8 cellular contexts compared by ENCODE assay signal in genomic region chr6:149043476-149044130, GRCh38.
A peak's percentile ranks its signal among the peaks of the same experiment; 100 is the strongest.
DNase-seq lines count a peak whose midpoint lies in the region; ATAC-seq, FAIRE-seq and TF ChIP-seq lines count a peak whose summit lies in the region.

No MANE protein-coding gene starts in this region.

- no peaks in the 10 kb centered on the region for H3K36me3 ChIP-seq in DOHH2 (ENCODE audit: control insufficient read depth, low read length)
- no peaks in the 10 kb centered on the region for H3K36me3 ChIP-seq in keratinocyte (ENCODE audit: control insufficient read depth in 2 of 2, extremely low read depth in 1 of 2, insufficient read depth in 2 of 2, low read length in 2 of 2)
- H3K36me3 ChIP-seq in CD8-positive, alpha-beta T cell (ENCODE audit: insufficient read depth, low read length), result no peaks in the 10 kb centered on the region

- H3K9ac ChIP-seq in keratinocyte (ENCODE audit: control insufficient read depth, extremely low read depth, insufficient read depth, low read length), result no peak overlapping the region

- no peaks in the 10 kb centered on the region for H3K27me3 Mint-ChIP-seq in CD8-positive, alpha-beta T cell (ENCODE audit: low read depth)

- H3K9me3 ChIP-seq in DOHH2 (ENCODE audit: control insufficient read depth, insufficient read depth, low read length), result no peaks in the 10 kb centered on the region
- H3K9me3 ChIP-seq in keratinocyte (ENCODE audit: control insufficient read depth, low read depth, low read length), result no peaks in the 10 kb centered on the region
- H3K9me3 ChIP-seq in CD8-positive, alpha-beta T cell (ENCODE audit: low read length), result no peaks in the 10 kb centered on the region

- no peak overlapping the region for H3K27ac Mint-ChIP-seq in CD8-positive, alpha-beta T cell

- H4K20me1 ChIP-seq in DOHH2 (ENCODE audit: control insufficient read depth, insufficient read depth, low read depth, low read length) (no peaks in the 10 kb centered on the region), keratinocyte (ENCODE audit: control insufficient read depth, extremely low read depth, insufficient read depth, low read length) (no peaks in the 10 kb centered on the region)

- H3K4me1 Mint-ChIP-seq in CD8-positive, alpha-beta T cell (ENCODE audit: low read depth), result peaks cover 31% of the 10 kb centered on the region

- intact Hi-C loops in CD8-positive, alpha-beta T cell (cut with DNase I, micrococcal nuclease), result no loop called here
- intact Hi-C loops in Right ventricle myocardium inferior (cut with DNase I), result no loop called here

- no peak for ATAC-seq in CD8-positive, alpha-beta T cell
- no peak for ATAC-seq in Right ventricle myocardium inferior

- no peak overlapping the region for H2AFZ ChIP-seq in keratinocyte (ENCODE audit: control insufficient read depth, low read length)

- H3K36me3 Mint-ChIP-seq in CD8-positive, alpha-beta T cell, result peaks cover 2% of the 10 kb centered on the region

- H3K79me2 ChIP-seq in DOHH2 (ENCODE audit: control insufficient read depth, low read length) (no peaks in the 10 kb centered on the region), keratinocyte (ENCODE audit: control insufficient read depth, insufficient read depth, low read length) (no peaks in the 10 kb centered on the region)

- dilution Hi-C loops in keratinocyte (cut with MboI; ENCODE audit: extremely low pct_ligation_motif_present, low sequenced_read_pairs), result loop anchor here (25.0 kb wide), 1 partner anchor 469 kb away; no protein-coding TSS in a partner anchor

- H3K4me2 ChIP-seq in DOHH2 (ENCODE audit: low read length) (no peak overlapping the region), keratinocyte (ENCODE audit: control insufficient read depth, extremely low read depth, insufficient read depth, low read depth, low read length) (no peak overlapping the region)

- no peaks in the 10 kb centered on the region for H3K9me1 ChIP-seq in keratinocyte (ENCODE audit: control insufficient read depth, extremely low read depth, insufficient read depth, low read length)

- no peaks in the 10 kb centered on the region for H3K9me3 Mint-ChIP-seq in CD8-positive, alpha-beta T cell

- TF ChIP-seq CTCF in DOHH2 (IDR thresholded peaks at IDR 0.05; ENCODE audit: low read depth, low read length, poor library complexity, severe bottlenecking) (peak; percentile 52), HFF-Myc (IDR thresholded peaks at IDR 0.05; ENCODE audit: low read depth, low read length, missing control alignments) (peak; percentile 53), VCaP (conservative IDR thresholded peaks at IDR 0.05) (peak; percentile 29; the same call in 1 of the 2 replicates), keratinocyte (optimal IDR thresholded peaks at IDR 0.05 in 1 of 3, IDR thresholded peaks at IDR 0.05 in 1 of 3, conservative IDR thresholded peaks at IDR 0.05 in 1 of 3; ENCODE audit: extremely low read depth in 1 of 3, insufficient read depth in 2 of 3, low read length in 3 of 3) (peak; percentile 35 to 43 (median 42))
- no peak for TF ChIP-seq CTCF in CD8-positive, alpha-beta T cell (IDR thresholded peaks at IDR 0.05)

- H3K4me3 ChIP-seq in DOHH2 (ENCODE audit: low read length) (no peak overlapping the region), HFF-Myc (replicated peaks; ENCODE audit: low read depth, low read length) (no peak overlapping the region), keratinocyte (ENCODE audit: control insufficient read depth in 2 of 3, extremely low read depth in 1 of 3, insufficient read depth in 2 of 3, low read depth in 1 of 3, low read length in 3 of 3) (no peak overlapping the region)
- H3K4me3 ChIP-seq in CD8-positive, alpha-beta T cell (ENCODE audit: low read depth, low read length), result no peak overlapping the region

- H3K4me1 ChIP-seq in DOHH2 (ENCODE audit: control insufficient read depth, low read length), result peaks cover 34% of the 10 kb centered on the region
- H3K4me1 ChIP-seq in keratinocyte (ENCODE audit: control insufficient read depth, extremely low read depth, insufficient read depth, low read length), result peaks cover 3% of the 10 kb centered on the region
- peaks cover 30% of the 10 kb centered on the region for H3K4me1 ChIP-seq in CD8-positive, alpha-beta T cell (ENCODE audit: insufficient read depth, low read length)

- H3K27ac ChIP-seq in DOHH2 (ENCODE audit: low read depth, low read length) (no peak overlapping the region), VCaP (no peak overlapping the region), keratinocyte (ENCODE audit: control insufficient read depth, insufficient read depth, low read length) (no peak overlapping the region)
- H3K27ac ChIP-seq in CD8-positive, alpha-beta T cell (ENCODE audit: low read depth, low read length), result no peak overlapping the region

- POLR2A ChIA-PET in CD8-positive, alpha-beta T cell (lab: Charles Lee), result no interaction called here

- DNase-seq in HFF-Myc (ENCODE audit: extremely low read depth, low read depth), result no peak
- no peak for DNase-seq in keratinocyte (ENCODE audit: low read depth, low spot score)
- no peak for DNase-seq in activated gamma-delta T cell (lab: John Stamatoyannopoulos, UW)
- no peak for DNase-seq in CD8-positive, alpha-beta T cell
- DNase-seq in NOMO-1 treated with DMSO at 0.1 percent for 48 hours (lab: John Stamatoyannopoulos, UW; ENCODE audit: unreplicated experiment), result no peak
- DNase-seq in Right ventricle myocardium inferior (ENCODE audit: missing footprints), result no peak

- 0 out of 2 replicates have a peak, but pooled peaks cover 3% of the 10 kb centered on the region for H3F3A ChIP-seq in DOHH2 (ENCODE audit: control insufficient read depth, insufficient read depth)

- H3K27me3 ChIP-seq in DOHH2 (ENCODE audit: control insufficient read depth, low read length) (no peaks in the 10 kb centered on the region; the same call in none of the 2 replicates), keratinocyte (ENCODE audit: control insufficient read depth, extremely low read depth, insufficient read depth, low read length) (no peaks in the 10 kb centered on the region)
- H3K27me3 ChIP-seq in CD8-positive, alpha-beta T cell (ENCODE audit: insufficient read depth, low read length), result no peaks in the 10 kb centered on the region

- no peaks in the 10 kb centered on the region for H3K9me2 ChIP-seq in DOHH2 (replicated peaks; ENCODE audit: control insufficient read depth, low read length)

- no peak overlapping the region for H3K4me3 Mint-ChIP-seq in CD8-positive, alpha-beta T cell

- CTCF ChIA-PET in CD8-positive, alpha-beta T cell (lab: Charles Lee), result interaction anchor here (0.8 to 2.2 kb wide), 6 partner anchors 8 to 388 kb away, joined by 3 to 9 read pairs (median 6); no protein-coding TSS in a partner anchor

- FAIRE-seq in keratinocyte (lab: Jason Lieb, UNC), result no peak
